ENCODE assay signal across 5 cellular contexts in the genomic region with DNA sequence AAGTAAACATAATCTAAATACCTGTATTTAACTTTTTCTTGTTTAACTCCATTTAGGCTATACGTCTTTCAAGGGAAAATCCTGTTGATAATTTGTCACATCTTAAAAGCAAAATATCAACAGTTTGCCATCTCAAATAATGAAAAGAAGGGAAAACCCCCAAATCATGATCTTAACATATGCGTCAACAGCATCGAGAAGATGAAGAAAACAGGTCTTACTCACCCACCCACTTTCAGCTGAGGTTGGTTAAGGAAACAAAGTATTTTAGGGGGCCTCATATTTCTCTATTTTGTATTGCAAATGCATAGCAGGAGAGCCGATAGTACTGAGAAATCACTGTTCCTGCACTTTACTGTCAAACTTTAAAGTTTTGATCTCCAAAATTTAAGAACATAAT.
"Had no signal": no experiment of that assay in that cellular context is flagged by ENCODE, and none has a peak within 500 bp of the region (broad histone marks: within the 10 kb centered on the region; RNA-seq: fewer than 3 reads in every experiment).

No MANE protein-coding gene starts in this region.

- H3K27ac Mint-ChIP-seq: GM23338, H9 had no signal

- DNase-seq: H9, HCEC 1CT, IMR-90 had no signal

- ATAC-seq: GM23338, K562 had no signal

- H3K4me3 Mint-ChIP-seq: GM23338, H9 had no signal

- H3K9me3 Mint-ChIP-seq: GM23338, H9 had no signal
